ENCODE assay signal across 1 cellular context in genomic region chr18:812673-813404, GRCh38.
A peak's percentile ranks its signal among the peaks of the same experiment; 100 is the strongest.
TF ChIP-seq lines count a peak whose summit lies in the region.

No MANE protein-coding gene starts in this region.

TF ChIP-seq in GM12878, 131 proteins besides CTCF, POLR2A, EP300 and RAD21 (continued from another document):
- TF ChIP-seq ZNF24 (IDR thresholded peaks at IDR 0.05) = no peak
- TF ChIP-seq, protein P1, sequence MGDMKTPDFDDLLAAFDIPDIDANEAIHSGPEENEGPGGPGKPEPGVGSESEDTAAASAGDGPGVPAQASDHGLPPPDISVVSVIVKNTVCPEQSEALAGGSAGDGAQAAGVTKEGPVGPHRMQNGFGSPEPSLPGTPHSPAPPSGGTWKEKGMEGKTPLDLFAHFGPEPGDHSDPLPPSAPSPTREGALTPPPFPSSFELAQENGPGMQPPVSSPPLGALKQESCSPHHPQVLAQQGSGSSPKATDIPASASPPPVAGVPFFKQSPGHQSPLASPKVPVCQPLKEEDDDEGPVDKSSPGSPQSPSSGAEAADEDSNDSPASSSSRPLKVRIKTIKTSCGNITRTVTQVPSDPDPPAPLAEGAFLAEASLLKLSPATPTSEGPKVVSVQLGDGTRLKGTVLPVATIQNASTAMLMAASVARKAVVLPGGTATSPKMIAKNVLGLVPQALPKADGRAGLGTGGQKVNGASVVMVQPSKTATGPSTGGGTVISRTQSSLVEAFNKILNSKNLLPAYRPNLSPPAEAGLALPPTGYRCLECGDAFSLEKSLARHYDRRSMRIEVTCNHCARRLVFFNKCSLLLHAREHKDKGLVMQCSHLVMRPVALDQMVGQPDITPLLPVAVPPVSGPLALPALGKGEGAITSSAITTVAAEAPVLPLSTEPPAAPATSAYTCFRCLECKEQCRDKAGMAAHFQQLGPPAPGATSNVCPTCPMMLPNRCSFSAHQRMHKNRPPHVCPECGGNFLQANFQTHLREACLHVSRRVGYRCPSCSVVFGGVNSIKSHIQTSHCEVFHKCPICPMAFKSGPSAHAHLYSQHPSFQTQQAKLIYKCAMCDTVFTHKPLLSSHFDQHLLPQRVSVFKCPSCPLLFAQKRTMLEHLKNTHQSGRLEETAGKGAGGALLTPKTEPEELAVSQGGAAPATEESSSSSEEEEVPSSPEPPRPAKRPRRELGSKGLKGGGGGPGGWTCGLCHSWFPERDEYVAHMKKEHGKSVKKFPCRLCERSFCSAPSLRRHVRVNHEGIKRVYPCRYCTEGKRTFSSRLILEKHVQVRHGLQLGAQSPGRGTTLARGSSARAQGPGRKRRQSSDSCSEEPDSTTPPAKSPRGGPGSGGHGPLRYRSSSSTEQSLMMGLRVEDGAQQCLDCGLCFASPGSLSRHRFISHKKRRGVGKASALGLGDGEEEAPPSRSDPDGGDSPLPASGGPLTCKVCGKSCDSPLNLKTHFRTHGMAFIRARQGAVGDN (IDR thresholded peaks at IDR 0.05) = peak; percentile 55; the same call in 1 of the 2 replicates
- peak; percentile 51; the same call in 1 of the 2 replicates for TF ChIP-seq MTA2 (IDR thresholded peaks at IDR 0.05; ENCODE audit: low read depth)
- TF ChIP-seq GATAD2B (conservative IDR thresholded peaks at IDR 0.05; ENCODE audit: low read depth) = peak; percentile 25; the same call in 1 of the 2 replicates
- TF ChIP-seq NBN (IDR thresholded peaks at IDR 0.05) = 0 out of 2 replicates have a peak, but pooled peaks have one; percentile 59
- TF ChIP-seq ESRRA (IDR thresholded peaks at IDR 0.05; ENCODE audit: low read length) = 0 out of 2 replicates have a peak, but pooled peaks have one; percentile 38
- TF ChIP-seq MAX (IDR thresholded peaks at IDR 0.05; ENCODE audit: low read depth, low read length) = peak; percentile 61
- TF ChIP-seq DPF2 (IDR thresholded peaks at IDR 0.05) = 0 out of 2 replicates have a peak, but pooled peaks have one; percentile 3
- peak; percentile 50; the same call in 1 of the 2 replicates for TF ChIP-seq MXI1 (IDR thresholded peaks at IDR 0.05; ENCODE audit: low read depth, low read length)
- TF ChIP-seq POLR2AphosphoS5 (IDR thresholded peaks at IDR 0.05; ENCODE audit: low read length) = peak; percentile 73; the same call in 1 of the 2 replicates
- peak in 1 of 2 experiments; percentile 23; a peak in 1 of 4 replicates for TF ChIP-seq ETV6 (conservative IDR thresholded peaks at IDR 0.05 in 1 of 2, IDR thresholded peaks at IDR 0.05 in 1 of 2; ENCODE audit: borderline replicate concordance in 1 of 2, low read depth in 1 of 2)
- no peak for TF ChIP-seq SRF (IDR thresholded peaks at IDR 0.05; ENCODE audit: low read depth in 2 of 2, low read length in 2 of 2)
- peak; percentile 54 to 72; a peak in 3 of 4 replicates for TF ChIP-seq IKZF2 (IDR thresholded peaks at IDR 0.05)
- TF ChIP-seq ATF7 (IDR thresholded peaks at IDR 0.05; ENCODE audit: low read depth) = 0 out of 2 replicates have a peak, but pooled peaks have one; percentile 17
- TF ChIP-seq USF1 (IDR thresholded peaks at IDR 0.05; ENCODE audit: borderline replicate concordance, extremely low read length, insufficient read depth, low read depth, low read length) = no peak
- TF ChIP-seq IKZF1 (conservative IDR thresholded peaks at IDR 0.05) = peak; percentile 45
- peak; percentile 53; the same call in 1 of the 2 replicates for TF ChIP-seq EED (IDR thresholded peaks at IDR 0.05; ENCODE audit: low read depth)
- TF ChIP-seq LARP7 (IDR thresholded peaks at IDR 0.05) = 0 out of 2 replicates have a peak, but pooled peaks have one; percentile 9
- no peak for TF ChIP-seq MTA3 (IDR thresholded peaks at IDR 0.05; ENCODE audit: borderline replicate concordance, low read length)
- TF ChIP-seq YBX1 (IDR thresholded peaks at IDR 0.05) = no peak
TF ChIP-seq in GM12878: peak in this region for 18.
